8 cellular contexts compared by ENCODE assay signal in the genomic region with DNA sequence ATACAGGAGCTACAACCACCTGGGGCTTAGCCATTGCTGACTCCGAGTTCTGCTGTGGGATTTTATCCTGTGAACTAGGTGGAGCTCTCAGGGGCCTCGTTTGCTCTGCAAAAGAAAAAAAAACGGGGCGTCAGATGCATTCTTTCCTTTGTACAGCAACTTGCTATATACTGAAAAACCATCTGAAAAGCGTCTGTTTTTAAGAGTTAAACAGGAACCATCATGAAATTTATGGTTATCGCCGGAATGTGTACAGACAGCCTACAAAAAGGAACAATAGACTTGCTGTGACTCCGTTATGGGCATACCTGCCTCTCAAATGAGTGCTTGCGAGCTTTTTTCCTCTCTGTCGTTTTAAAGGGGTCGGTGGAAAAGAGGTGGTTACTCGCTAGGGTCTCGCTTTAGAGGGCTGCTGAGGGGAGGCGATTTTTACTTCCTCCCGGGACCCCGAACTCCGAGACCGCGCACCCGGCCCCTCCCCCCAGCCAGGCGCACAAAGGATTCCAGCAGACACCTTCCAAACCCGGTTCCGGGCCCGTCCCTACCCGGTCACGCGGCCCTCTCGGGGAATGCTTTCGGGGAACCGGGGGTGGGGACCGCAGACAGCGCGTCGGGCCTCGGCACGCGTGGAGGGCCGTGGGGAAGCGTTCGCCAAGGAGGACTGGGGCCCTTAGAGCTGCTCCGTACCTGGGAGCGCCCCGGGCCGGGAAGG. TPM values are rescaled to one million over a fixed set of nuclear protein-coding genes. Genes with fewer than 3 reads are reported as not detected.
DNase-seq lines count a peak whose midpoint lies in the region; ATAC-seq and TF ChIP-seq lines count a peak whose summit lies in the region.

No MANE protein-coding gene starts in this region.

- peak; percentile 62 for DNase-seq in Caki2 (ENCODE audit: low read depth)
- DNase-seq in LHCN-M2 (ENCODE audit: low read depth) = peak; percentile 40
- peak in 2 of 3 donors; percentile 34 to 43 for DNase-seq in T-helper 17 cell
- peak; percentile 78 for DNase-seq in iPS-NIHi11 (ENCODE audit: low spot score)

- no peak for TF ChIP-seq CTCF in brain (conservative IDR thresholded peaks at IDR 0.05)

- in situ Hi-C loops in Caki2 (cut with HindIII; ENCODE audit: low pct_unique_long_range_greater_than_20kb, low sequenced_read_pairs) = no loop called here

- peak overlapping the region; percentile 94 to 100 (median 98) for H3K27ac ChIP-seq in skin epidermis

- H3K9me3 ChIP-seq in T-helper 17 cell (ENCODE audit: control insufficient read depth, low read length, poor library complexity, severe bottlenecking) = no peaks in the 10 kb centered on the region

- H3K36me3 Mint-ChIP-seq in T-helper 17 cell (ENCODE audit: low read depth) (no peaks in the 10 kb centered on the region), brain (peaks cover 2% of the 10 kb centered on the region)

- H3K9me3 Mint-ChIP-seq in brain = no peaks in the 10 kb centered on the region

- H3K4me3 Mint-ChIP-seq in T-helper 17 cell (peak overlapping the region; percentile 90), brain (no peak overlapping the region)

- H3K27ac Mint-ChIP-seq in T-helper 17 cell (no peak overlapping the region), brain (peak overlapping the region in 4 of 5 experiments; percentile 96 to 99 (median 98))

- peak overlapping the region; percentile 61 to 88 (median 74) for H3K4me3 ChIP-seq in skin epidermis

- H3K27me3 Mint-ChIP-seq in T-helper 17 cell (peaks cover 5% of the 10 kb centered on the region), brain (no peaks in the 10 kb centered on the region)

- H3K4me1 Mint-ChIP-seq in T-helper 17 cell (peaks cover 9% of the 10 kb centered on the region), brain (peaks cover 8% of the 10 kb centered on the region)

- peak; percentile 28 for ATAC-seq in GM21717 (IDR thresholded peaks at IDR 0.05; ENCODE audit: unreplicated experiment)
- no peak for ATAC-seq in T-helper 17 cell
- no peak for ATAC-seq in GM18517 (IDR thresholded peaks at IDR 0.05; ENCODE audit: unreplicated experiment)

RNA-seq across cellular contexts. Expression of a gene that starts 0.8 kb away (rescaled TPM):
- 87.2 and 87.5 TPM in 2 replicates for total RNA-seq in Caki2 (2014; rRNA removed; shearing (Covaris generic); ENCODE audit: low replicate concordance)
- total RNA-seq in LHCN-M2 (2014; rRNA removed) (129 and 135 TPM in 2 replicates), T-helper 17 cell (10 to 100 TPM; 23.7 to 29.4 TPM)
- polyA plus RNA-seq in LHCN-M2 (2012) = 53.1 TPM
- 64.7 TPM for polyA plus RNA-seq in brain (ENCODE audit: insufficient read depth, low read depth, low replicate concordance)

RNA-seq across cellular contexts. Expression of a gene that starts 41.1 kb away (rescaled TPM):
- 12.3 and 21.5 TPM in 2 replicates for total RNA-seq in Caki2 (2014; rRNA removed; shearing (Covaris generic); ENCODE audit: low replicate concordance)
- total RNA-seq in LHCN-M2 (2014; rRNA removed) (11.0 and 12.4 TPM in 2 replicates), T-helper 17 cell (1 to 10 TPM in 1 of 2 donors, under 1 TPM in 1; 0.99 to 1.6 TPM)
- 1.9 TPM for polyA plus RNA-seq in LHCN-M2 (2012)
- polyA plus RNA-seq in brain (ENCODE audit: insufficient read depth, low read depth, low replicate concordance) = 3.8 TPM

RNA-seq across cellular contexts. Expression of a gene that starts 46.9 kb away (rescaled TPM):
- total RNA-seq in Caki2 (2014; rRNA removed; shearing (Covaris generic); ENCODE audit: low replicate concordance) = 32.5 and 86.3 TPM in 2 replicates
- total RNA-seq in LHCN-M2 (2014; rRNA removed) (70.3 and 92.1 TPM in 2 replicates), T-helper 17 cell (10 to 100 TPM; 42.6 to 49.5 TPM)
- polyA plus RNA-seq in LHCN-M2 (2012) = 31.4 TPM
- polyA plus RNA-seq in brain (ENCODE audit: insufficient read depth, low read depth, low replicate concordance) = 52.6 TPM
